Comparison of ENCODE assay signal across 8 cellular contexts in the genomic region with DNA sequence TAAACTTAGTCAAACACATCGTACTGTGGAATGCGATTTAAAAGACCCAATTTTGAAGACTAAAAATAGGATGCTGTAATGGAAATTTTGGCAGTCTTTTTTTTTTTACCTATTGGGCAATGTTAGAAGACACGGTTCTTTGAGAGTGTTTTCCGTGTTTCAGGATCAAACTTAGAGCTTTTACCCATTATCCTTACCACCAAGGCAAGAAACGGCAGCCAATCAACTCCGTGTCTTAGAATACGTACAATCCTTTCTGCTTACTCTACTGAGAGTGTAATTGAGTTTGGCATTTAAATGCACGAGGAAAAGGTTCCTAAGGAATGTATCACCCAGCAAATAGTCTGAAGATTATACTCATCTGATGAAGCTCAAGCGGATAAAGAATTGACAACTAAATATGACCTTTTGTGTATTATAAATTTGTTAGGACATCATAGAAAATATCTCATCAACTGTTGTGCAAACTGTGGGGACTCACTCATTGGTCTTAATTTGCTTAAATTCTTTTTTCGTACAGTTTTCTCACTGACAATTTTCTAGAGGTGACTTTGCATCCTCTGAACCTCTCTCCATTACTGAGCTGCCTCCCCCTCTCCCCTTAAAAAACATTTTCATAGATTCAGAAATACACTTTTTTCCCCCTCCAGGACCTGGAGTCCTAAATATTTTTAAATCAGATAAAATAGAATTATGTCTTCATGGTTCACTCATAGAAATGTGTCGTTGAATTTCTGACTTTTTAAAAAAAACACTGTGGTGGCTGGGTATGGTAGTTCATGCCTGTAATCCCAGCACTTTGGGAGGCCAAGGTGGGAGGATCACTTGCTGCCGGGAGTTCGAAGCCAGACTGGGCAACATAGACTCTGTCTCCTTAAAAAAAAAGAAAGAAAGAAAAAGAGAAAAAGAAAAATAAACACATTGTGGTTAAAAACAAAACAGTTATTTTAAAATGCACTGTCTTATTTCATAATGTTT. TPM values are rescaled to one million over a fixed set of nuclear protein-coding genes. Genes with fewer than 3 reads are reported as not detected.
DNase-seq lines count a peak whose midpoint lies in the region; ATAC-seq and TF ChIP-seq lines count a peak whose summit lies in the region.

No MANE protein-coding gene starts in this region.

- H3K4me3 Mint-ChIP-seq in naive thymus-derived CD8-positive, alpha-beta T cell, result peak overlapping the region; percentile 97 to 99 (median 98)

- DNase-seq in A172 (ENCODE audit: low spot score) (peak; percentile 50), GM03348 (ENCODE audit: low spot score) (peak; percentile 75), RWPE1 (ENCODE audit: low spot score) (peak; percentile 25), dorsolateral prefrontal cortex (no peak), midbrain (lab: John Stamatoyannopoulos, UW) (no peak)
- DNase-seq in naive thymus-derived CD8-positive, alpha-beta T cell, result no peak

- H3K27me3 ChIP-seq in dorsolateral prefrontal cortex, result no peaks in the 10 kb centered on the region

- no peaks in the 10 kb centered on the region for H3K9me3 Mint-ChIP-seq in naive thymus-derived CD8-positive, alpha-beta T cell

- CTCF ChIA-PET in RWPE1 (lab: Yijun Ruan, JAX), result interaction anchor here (0.6 to 0.9 kb wide), 3 partner anchors 16 to 80 kb away, joined by 3 read pairs; no protein-coding TSS in a partner anchor

- H3K4me3 ChIP-seq in dorsolateral prefrontal cortex, result peak overlapping the region; percentile 64 to 100 (median 95)

- peak overlapping the region; percentile 93 for H3K27ac ChIP-seq in RWPE1
- H3K27ac ChIP-seq in dorsolateral prefrontal cortex, result peak overlapping the region in 50 of 59 donors; percentile 62 to 98 (median 92)

- peaks cover 15 to 74% (median 55%) of the 10 kb centered on the region in 4 donors for H3K4me1 Mint-ChIP-seq in naive thymus-derived CD8-positive, alpha-beta T cell

- peak overlapping the region; percentile 93 to 99 (median 98) for H3K27ac Mint-ChIP-seq in naive thymus-derived CD8-positive, alpha-beta T cell

- ATAC-seq in naive thymus-derived CD8-positive, alpha-beta T cell, result no peak
- ATAC-seq in GM18907 (IDR thresholded peaks at IDR 0.05; ENCODE audit: unreplicated experiment) (no peak), GM21526 (IDR thresholded peaks at IDR 0.05; ENCODE audit: low FRiP score, unreplicated experiment) (no peak)

- intact Hi-C loops in dorsolateral prefrontal cortex (cut with DNase I), result loop anchor here in 1 of 2 donors (5.0 to 10.0 kb wide), 3 partner anchors 60 to 367 kb away; a partner anchor contains a TSS

- no peak for TF ChIP-seq CTCF in RWPE1 (conservative IDR thresholded peaks at IDR 0.05; ENCODE audit: low read depth)
- no peak for TF ChIP-seq CTCF in dorsolateral prefrontal cortex (IDR thresholded peaks at IDR 0.05 in 54 of 56, conservative IDR thresholded peaks at IDR 0.05 in 2 of 56; ENCODE audit: low read depth in 1 of 56, partially characterized antibody in 56 of 56)

- POLR2A ChIA-PET in RWPE1 (lab: Yijun Ruan, JAX; ENCODE audit: low non-redundant PET), result interaction anchor here (0.6 kb wide), 2 partner anchors 132 to 1996 kb away, joined by 3 to 4 read pairs; no protein-coding TSS in a partner anchor
- POLR2A ChIA-PET in naive thymus-derived CD8-positive, alpha-beta T cell (lab: Charles Lee), result interaction anchor here (0.8 to 2.6 kb wide), 5 partner anchors 11 to 1733 kb away, joined by 3 to 26 read pairs (median 5); a partner anchor contains a TSS

- H3K27me3 Mint-ChIP-seq in naive thymus-derived CD8-positive, alpha-beta T cell, result no peaks in the 10 kb centered on the region

- peaks cover 0 to 13% (median 0%) of the 10 kb centered on the region in 3 donors for H3K36me3 Mint-ChIP-seq in naive thymus-derived CD8-positive, alpha-beta T cell

RNA-seq across cellular contexts. Expression of a gene that starts 1.3 kb away (rescaled TPM):
- total RNA-seq in A172 (2014; rRNA removed; shearing (Covaris generic)), result 19.2 and 23.0 TPM in 2 replicates
- 10 to 100 TPM; 23.5 to 69.8 (median 45.5) TPM for total RNA-seq in dorsolateral prefrontal cortex
- total RNA-seq in naive thymus-derived CD8-positive, alpha-beta T cell, result 10 to 100 TPM; 79.8 to 88.6 TPM
- polyA plus RNA-seq in naive thymus-derived CD8-positive, alpha-beta T cell, result 10 to 100 TPM; 32.0 to 48.3 (median 37.6) TPM

RNA-seq across cellular contexts. Expression of a gene that starts 1.5 kb away (rescaled TPM):
- total RNA-seq in A172 (2014; rRNA removed; shearing (Covaris generic)), result 37.8 and 40.1 TPM in 2 replicates
- total RNA-seq in dorsolateral prefrontal cortex, result 10 to 100 TPM in 2 of 120 experiments, 1 to 10 TPM in 118; 3.5 to 11.0 (median 7.7) TPM
- total RNA-seq in naive thymus-derived CD8-positive, alpha-beta T cell, result 10 to 100 TPM; 12.0 to 12.2 TPM
- 10 to 100 TPM; 17.8 to 20.8 (median 19.3) TPM for polyA plus RNA-seq in naive thymus-derived CD8-positive, alpha-beta T cell

Comparison
In these comparisons a context has a peak if more than half of its experiments do, and no peak if none do; other contexts are left out.
1. DNase-seq: peak in A172 (single experiment), GM03348 (single experiment) and RWPE1 (single experiment); none in dorsolateral prefrontal cortex (0 of 10), naive thymus-derived CD8-positive, alpha-beta T cell (0 of 10) and midbrain (single experiment).